Comparison of ENCODE assay signal across 15 cellular contexts in genomic region chr2:60534034-60534393, GRCh38. TPM values are rescaled to one million over a fixed set of nuclear protein-coding genes. Genes with fewer than 3 reads are reported as not detected.
DNase-seq lines count a peak whose midpoint lies in the region; ATAC-seq and TF ChIP-seq lines count a peak whose summit lies in the region.
"Had no signal": no experiment of that assay in that cellular context is flagged by ENCODE, and none has a peak within 500 bp of the region (broad histone marks: within the 10 kb centered on the region; RNA-seq: fewer than 3 reads in every experiment).

No MANE protein-coding gene starts in this region.

- peaks cover 4% of the 10 kb centered on the region for H3K36me3 Mint-ChIP-seq in IgD-negative memory B cell
- no peaks in the 10 kb centered on the region for H3K36me3 Mint-ChIP-seq in T-helper 2 cell treated with Interferon-gamma antibody and Interleukin-4, amounts not matched to agents 5 μg/mL and 100 μg/mL, for 36 hours (ENCODE audit: low read depth)

- peak overlapping the region in 3 of 4 donors; percentile 75 to 93 (median 90) for H3K4me3 Mint-ChIP-seq in IgD-negative memory B cell
- H3K4me3 Mint-ChIP-seq in T-helper 2 cell treated with Interferon-gamma antibody and Interleukin-4, amounts not matched to agents 5 μg/mL and 100 μg/mL, for 36 hours = no peak overlapping the region
- H3K4me3 Mint-ChIP-seq: activated CD8-positive, alpha-beta T cell treated with anti-CD3 and anti-CD28 coated beads for 36 hours had no signal

- H3K27ac Mint-ChIP-seq in IgD-negative memory B cell = peak overlapping the region; percentile 41 to 72 (median 54)
- H3K27ac Mint-ChIP-seq in T-helper 2 cell treated with Interferon-gamma antibody and Interleukin-4, amounts not matched to agents 5 μg/mL and 100 μg/mL, for 36 hours = no peak overlapping the region
- H3K27ac Mint-ChIP-seq: activated CD8-positive, alpha-beta T cell treated with anti-CD3 and anti-CD28 coated beads for 36 hours had no signal

- H3K9me3 Mint-ChIP-seq in IgD-negative memory B cell = no peaks in the 10 kb centered on the region
- H3K9me3 Mint-ChIP-seq in T-helper 2 cell treated with Interferon-gamma antibody and Interleukin-4, amounts not matched to agents 5 μg/mL and 100 μg/mL, for 36 hours = no peaks in the 10 kb centered on the region
- H3K9me3 Mint-ChIP-seq: activated CD8-positive, alpha-beta T cell treated with anti-CD3 and anti-CD28 coated beads for 36 hours had no signal

- intact Hi-C loops in dorsolateral prefrontal cortex (cut with DNase I) = no loop called here

- H3K27ac ChIP-seq in dorsolateral prefrontal cortex (peak overlapping the region in 28 of 59 donors; percentile 0 to 60 (median 35)), neutrophil (peak overlapping the region; percentile 45)
- H3K27ac ChIP-seq: breast epithelium, vagina had no signal

- no peak for ATAC-seq in HG03095 (IDR thresholded peaks at IDR 0.05; ENCODE audit: unreplicated experiment)
- ATAC-seq: activated CD8-positive, alpha-beta T cell treated with anti-CD3 and anti-CD28 coated beads for 36 hours; mucosa of descending colon had no signal

- peaks cover 69 to 84% (median 82%) of the 10 kb centered on the region in 3 donors for H3K4me1 Mint-ChIP-seq in IgD-negative memory B cell
- no peaks in the 10 kb centered on the region for H3K4me1 Mint-ChIP-seq in T-helper 2 cell treated with Interferon-gamma antibody and Interleukin-4, amounts not matched to agents 5 μg/mL and 100 μg/mL, for 36 hours (ENCODE audit: low read depth)

- H3K4me3 ChIP-seq in dorsolateral prefrontal cortex (peak overlapping the region in 32 of 59 donors; percentile 3 to 47 (median 25)), neutrophil (ENCODE audit: low read depth in 1 of 2, low read length in 1 of 2) (no peak overlapping the region)
- H3K4me3 ChIP-seq: breast epithelium, mucosa of descending colon, vagina had no signal

- peak; percentile 27 for DNase-seq in DMS 273 treated with DMSO at 0.1 percent for 48 hours (lab: John Stamatoyannopoulos, UW)
- DNase-seq in dorsolateral prefrontal cortex = no peak
- no peak for DNase-seq in T-helper 2 cell treated with Interferon-gamma antibody and Interleukin-4, amounts not matched to agents 5 μg/mL and 100 μg/mL, for 36 hours (ENCODE audit: low spot score)
- no peak for DNase-seq in HCEC 1CT
- no peak for DNase-seq in GM19238 (ENCODE audit: insufficient read length, low spot score)
- DNase-seq: activated CD8-positive, alpha-beta T cell treated with anti-CD3 and anti-CD28 coated beads for 36 hours; activated naive CD4-positive, alpha-beta T cell; mucosa of descending colon; NCI-H526 treated with DMSO at 0.1 percent for 48 hours; stimulated activated CD4-positive, alpha-beta T cell treated with anti-CD3 and anti-CD28 coated beads, Interleukin-1b, Interleukin-23, amount 100 ng/mL, for 48 hours had no signal

- no peaks in the 10 kb centered on the region for H3K9me3 ChIP-seq in neutrophil
- H3K9me3 ChIP-seq: breast epithelium, mucosa of descending colon, vagina had no signal

- no peaks in the 10 kb centered on the region for H3K27me3 Mint-ChIP-seq in IgD-negative memory B cell
- H3K27me3 Mint-ChIP-seq in T-helper 2 cell treated with Interferon-gamma antibody and Interleukin-4, amounts not matched to agents 5 μg/mL and 100 μg/mL, for 36 hours (ENCODE audit: low read depth) = peaks cover 44% of the 10 kb centered on the region

- H3K27me3 ChIP-seq in dorsolateral prefrontal cortex (peaks cover 0 to 64% (median 10%) of the 10 kb centered on the region in 45 donors), neutrophil (no peaks in the 10 kb centered on the region)
- H3K27me3 ChIP-seq: breast epithelium, vagina had no signal

- H3K36me3 ChIP-seq in neutrophil = no peaks in the 10 kb centered on the region
- H3K36me3 ChIP-seq: breast epithelium, vagina had no signal

- TF ChIP-seq CTCF in dorsolateral prefrontal cortex (IDR thresholded peaks at IDR 0.05 in 54 of 56, conservative IDR thresholded peaks at IDR 0.05 in 2 of 56; ENCODE audit: low read depth in 1 of 56, partially characterized antibody in 56 of 56) (no peak), neutrophil (IDR thresholded peaks at IDR 0.05) (no peak)

- H3K4me1 ChIP-seq in neutrophil (ENCODE audit: control insufficient read depth in 1 of 2, insufficient read depth in 1 of 2, low read depth in 1 of 2, low read length in 1 of 2) = peaks cover 33 to 35% of the 10 kb centered on the region in 2 experiments
- H3K4me1 ChIP-seq: breast epithelium had no signal

RNA-seq across cellular contexts. Expression of gene BCL11A, which starts 19.4 kb away (rescaled TPM):
- 189 TPM for polyA plus RNA-seq in IgD-negative memory B cell
- total RNA-seq in dorsolateral prefrontal cortex = 100 to 1,000 TPM in 76 of 120 experiments, 10 to 100 TPM in 44; 33.4 to 157 (median 108) TPM

Comparison
In these comparisons a context has a peak if more than half of its experiments do, and no peak if none do; other contexts are left out.
1. H3K4me3 ChIP-seq: peak in dorsolateral prefrontal cortex (32 of 59); none in neutrophil (0 of 2).